In the genomic region with DNA sequence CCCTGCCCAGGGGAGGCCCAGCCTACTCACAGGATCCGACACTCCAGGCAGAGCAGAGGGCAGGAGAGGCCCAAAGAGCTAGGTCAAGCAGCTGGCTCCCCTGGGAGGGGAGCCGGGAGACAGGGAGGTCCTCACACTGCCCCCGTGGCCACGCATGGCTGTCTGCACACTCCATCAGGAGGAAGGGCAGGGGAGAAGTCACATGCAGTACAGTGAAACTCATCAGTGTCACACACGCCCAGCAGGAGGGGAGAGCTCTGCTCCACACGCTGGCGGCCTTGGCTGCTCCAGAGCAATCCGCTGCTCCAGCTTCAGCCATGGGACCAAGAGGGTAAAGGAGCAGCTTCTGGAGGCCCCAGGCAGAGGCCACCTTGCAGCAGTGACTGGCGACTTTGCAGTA, we compare ENCODE assay signal across 15 cellular contexts. TPM values are rescaled to one million over a fixed set of nuclear protein-coding genes. Genes with fewer than 3 reads are reported as not detected.
A peak's percentile ranks its signal among the peaks of the same experiment; 100 is the strongest.
DNase-seq lines count a peak whose midpoint lies in the region; ATAC-seq, FAIRE-seq and TF ChIP-seq lines count a peak whose summit lies in the region.
"Had no signal": no experiment of that assay in that cellular context is flagged by ENCODE, and none has a peak within 500 bp of the region (broad histone marks: within the 10 kb centered on the region; RNA-seq: fewer than 3 reads in every experiment).

No MANE protein-coding gene starts in this region.

- no peaks in the 10 kb centered on the region for H3K9me3 ChIP-seq in BLaER1 treated with 17β-estradiol and CSF1 and Interleukin-3, amounts not matched to agents 10 nM and 100 nM (replicated peaks in 1 of 11)
- no peaks in the 10 kb centered on the region for H3K9me3 ChIP-seq in GM12878 (replicated peaks; ENCODE audit: control insufficient read depth, insufficient read depth, low read length)
- no peaks in the 10 kb centered on the region for H3K9me3 ChIP-seq in right lobe of liver

- peak overlapping the region in 7 of 11 experiments; percentile 16 to 48 (median 32); a peak in 6 of 22 replicates for H3K9ac ChIP-seq in BLaER1 treated with 17β-estradiol and CSF1 and Interleukin-3, amounts not matched to agents 10 nM and 100 nM
- no peak overlapping the region for H3K9ac ChIP-seq in GM12878 (ENCODE audit: control insufficient read depth, insufficient read depth, low read length)

- no peak overlapping the region for H3K4me3 Mint-ChIP-seq in progenitor cell of endocrine pancreas (ENCODE audit: low read depth)
- H3K4me3 Mint-ChIP-seq: CD8-positive, alpha-beta T cell; IgD-negative memory B cell; naive B cell had no signal

- no peaks in the 10 kb centered on the region for H3K27me3 ChIP-seq in BLaER1 treated with 17β-estradiol and CSF1 and Interleukin-3, amounts not matched to agents 10 nM and 100 nM
- H3K27me3 ChIP-seq in GM12878 (replicated peaks in 1 of 2; ENCODE audit: control insufficient read depth in 2 of 2, insufficient read depth in 2 of 2, low read length in 1 of 2) (no peaks in the 10 kb centered on the region), right lobe of liver (no peaks in the 10 kb centered on the region)

- H2AFZ ChIP-seq in GM12878 (ENCODE audit: control insufficient read depth, low read depth, low read length), result no peak overlapping the region
- H2AFZ ChIP-seq: PC-9 had no signal

- TF ChIP-seq RAD21 in GM12878 (IDR thresholded peaks at IDR 0.05; ENCODE audit: insufficient read depth, low read depth, low read length), result no peak

- CTCF ChIA-PET in GM12878 (lab: Yijun Ruan, JAX), result no interaction called here

- H3K36me3 Mint-ChIP-seq in progenitor cell of endocrine pancreas (ENCODE audit: insufficient read depth), result peaks cover 15% of the 10 kb centered on the region
- H3K36me3 Mint-ChIP-seq: IgD-negative memory B cell had no signal

- H3K27ac ChIP-seq in BLaER1 treated with 17β-estradiol and CSF1 and Interleukin-3, amounts not matched to agents 10 nM and 100 nM, result peak overlapping the region in 4 of 11 experiments; percentile 17 to 38 (median 28); a peak in 2 of 22 replicates
- no peak overlapping the region for H3K27ac ChIP-seq in GM12878 (ENCODE audit: control insufficient read depth, insufficient read depth)
- no peak overlapping the region for H3K27ac ChIP-seq in right lobe of liver
- H3K27ac ChIP-seq: epithelial cell of prostate, PC-9 had no signal

- H3K9me3 Mint-ChIP-seq in progenitor cell of endocrine pancreas (ENCODE audit: low read depth), result no peaks in the 10 kb centered on the region
- H3K9me3 Mint-ChIP-seq: CD8-positive, alpha-beta T cell; IgD-negative memory B cell; naive B cell had no signal

- no peak overlapping the region for H3K27ac Mint-ChIP-seq in progenitor cell of endocrine pancreas

- H3K79me2 ChIP-seq in GM12878 (ENCODE audit: control insufficient read depth, insufficient read depth, low read length), result no peaks in the 10 kb centered on the region

- SMC1A ChIA-PET in GM12878 (lab: Charles Lee; ENCODE audit: uncharacterized antibody, unreplicated experiment), result no interaction called here

- no TSS peak for BruUV-seq in GM12878 (replicated peaks; lab: Mats Ljungman, UMichigan)

- no peak for FAIRE-seq in GM12878 (lab: Jason Lieb, UNC)

- peaks cover 11 to 28% (median 17%) of the 10 kb centered on the region in 10 experiments; a peak in 18 of 20 replicates for H3K4me1 ChIP-seq in BLaER1 treated with 17β-estradiol and CSF1 and Interleukin-3, amounts not matched to agents 10 nM and 100 nM
- no peaks in the 10 kb centered on the region for H3K4me1 ChIP-seq in GM12878 (ENCODE audit: control insufficient read depth, insufficient read depth, low read length)
- H3K4me1 ChIP-seq in right lobe of liver, result peaks cover 0 to 1% (median 0%) of the 10 kb centered on the region in 4 donors

- no peaks in the 10 kb centered on the region for H3K27me3 Mint-ChIP-seq in progenitor cell of endocrine pancreas
- H3K27me3 Mint-ChIP-seq: IgD-negative memory B cell, naive B cell had no signal

- peak; percentile 25 for TF ChIP-seq POLR2A in GM18526 (IDR thresholded peaks at IDR 0.05; ENCODE audit: extremely low read depth, insufficient read length)
- no peak; the same call in none of the 2 replicates for TF ChIP-seq POLR2A in GM12878 (IDR thresholded peaks at IDR 0.05; ENCODE audit: low read depth, low read length)
- no peak for TF ChIP-seq POLR2A in right lobe of liver (IDR thresholded peaks at IDR 0.05)

- TF ChIP-seq EP300 in GM12878 (IDR thresholded peaks at IDR 0.05; ENCODE audit: borderline replicate concordance in 1 of 2, control insufficient read depth in 1 of 2, low read depth in 2 of 2, low read length in 2 of 2), result no peak

- in situ Hi-C loops in GM12878 (cut with MboI), result no loop called here

- intact Hi-C loops in GM12878 (cut with micrococcal nuclease; ENCODE audit: unreplicated experiment), result no loop called here
- intact Hi-C loops in right lobe of liver (cut with DNase I), result no loop called here

- DNase-seq in GM12878 (ENCODE audit: low read depth, low spot score) (no peak), right lobe of liver (no peak), progenitor cell of endocrine pancreas (ENCODE audit: low spot score, unreplicated experiment) (no peak), LoVo (ENCODE audit: low spot score) (no peak)
- no peak for DNase-seq in stimulated activated CD4-positive, alpha-beta T cell treated with anti-CD3 and anti-CD28 coated beads, Interleukin-4, amount 100 ng/mL, for 24 hours
- DNase-seq: CD8-positive, alpha-beta T cell; GDM1; naive B cell; NCI-H1105; PC-9 had no signal

- RAD21 ChIA-PET in GM12878 (lab: Charles Lee; ENCODE audit: unreplicated experiment), result no interaction called here

- TF ChIP-seq CTCF in GM12878 (IDR thresholded peaks at IDR 0.05 in 2 of 3, conservative IDR thresholded peaks at IDR 0.05 in 1 of 3; ENCODE audit: control insufficient read depth in 2 of 3, extremely low read depth in 1 of 3, insufficient read depth in 1 of 3, low read depth in 3 of 3, low read length in 3 of 3) (no peak), right lobe of liver (IDR thresholded peaks at IDR 0.05) (no peak), progenitor cell of endocrine pancreas (IDR thresholded peaks at IDR 0.05; ENCODE audit: unreplicated experiment) (no peak)

- POLR2A ChIA-PET in GM12878 (lab: Charles Lee), result interaction anchor here (1.3 to 1.4 kb wide), 2 partner anchors 12 to 16 kb away, joined by 4 read pairs; no protein-coding TSS in a partner anchor

- H3K4me3 ChIP-seq in BLaER1 treated with 17β-estradiol and CSF1 and Interleukin-3, amounts not matched to agents 10 nM and 100 nM, result no peak overlapping the region
- no peak overlapping the region for H3K4me3 ChIP-seq in GM12878
- H3K4me3 ChIP-seq in right lobe of liver, result no peak overlapping the region
- H3K4me3 ChIP-seq: PC-9 had no signal

- peaks cover 56 to 77% (median 66%) of the 10 kb centered on the region in 11 experiments for H3K36me3 ChIP-seq in BLaER1 treated with 17β-estradiol and CSF1 and Interleukin-3, amounts not matched to agents 10 nM and 100 nM
- H3K36me3 ChIP-seq in GM12878 (ENCODE audit: control insufficient read depth in 2 of 2, insufficient read depth in 2 of 2, low read length in 1 of 2), result peaks cover 14 to 22% of the 10 kb centered on the region in 2 experiments; a peak in 3 of 4 replicates
- H3K36me3 ChIP-seq in right lobe of liver, result peaks cover 0 to 15% (median 5%) of the 10 kb centered on the region in 4 donors

- 74% methylated on average over 9 of the region's 9 CpGs for WGBS in GM12878 (ENCODE audit: insufficient coverage, insufficient replicate concordance, low lambda C conversion rate, missing lambda C conversion rate)
- 95% methylated on average over 3 of the region's 9 CpGs for WGBS in right lobe of liver (ENCODE audit: insufficient coverage, low coverage, low lambda C conversion rate, missing lambda C conversion rate)

- H4K20me1 ChIP-seq in BLaER1 treated with 17β-estradiol and CSF1 and Interleukin-3, amounts not matched to agents 10 nM and 100 nM, result peaks cover 9 to 72% (median 58%) of the 10 kb centered on the region in 11 experiments; a peak in 21 of 22 replicates
- H4K20me1 ChIP-seq in GM12878 (ENCODE audit: control insufficient read depth, insufficient read depth), result no peaks in the 10 kb centered on the region

- H3K4me2 ChIP-seq in BLaER1 treated with 17β-estradiol and CSF1 and Interleukin-3, amounts not matched to agents 10 nM and 100 nM, result peak overlapping the region in 6 of 11 experiments; percentile 17 to 46 (median 40); a peak in 10 of 22 replicates
- no peak overlapping the region for H3K4me2 ChIP-seq in GM12878 (ENCODE audit: control insufficient read depth, insufficient read depth)
- H3K4me2 ChIP-seq: PC-9 had no signal

- H3K4me1 Mint-ChIP-seq in progenitor cell of endocrine pancreas (ENCODE audit: low read depth), result no peaks in the 10 kb centered on the region
- H3K4me1 Mint-ChIP-seq: naive B cell had no signal

- ATAC-seq in GM12878 (peak; percentile 13), right lobe of liver (peak; percentile 9 to 19 (median 11)), HG03135 (IDR thresholded peaks at IDR 0.05; ENCODE audit: unreplicated experiment) (no peak)
- ATAC-seq: CD8-positive, alpha-beta T cell had no signal

RNA-seq across cellular contexts. Expression of a gene that starts 14.3 kb away (rescaled TPM):
- total RNA-seq in GM12878 (2013; cell fraction: nucleolus; rRNA removed), result 287 and 325 TPM in 2 replicates
- total RNA-seq in GM12878 (2014; rRNA removed) (143 and 166 TPM in 2 replicates), GM12878 (2014; rRNA removed; fragmentation: Illumina TruSeq; extraction: Trizol) (18.9 and 20.4 TPM in 2 replicates), GM12878 (2021) (173 and 179 TPM in 2 replicates), right lobe of liver (10 to 100 TPM; 39.4 to 97.1 (median 69.3) TPM), progenitor cell of endocrine pancreas (33.6 and 35.5 TPM in 2 replicates)
- polyA plus RNA-seq in GM12878 (2011; ENCODE audit: low read depth), result 40.2 TPM
- polyA plus RNA-seq in GM12878 (2011; rRNA removed) (20.8 and 51.2 TPM in 2 replicates), GM12878 (2014; fragmentation: Illumina TruSeq; extraction: Trizol) (3.0 and 18.6 TPM in 2 replicates), GM12878 (2014; fragmentation: Nextera tagmentation; extraction: Ambion mirVana) (1 to 10 TPM in 1 of 2 experiments, under 1 TPM in 1; 0.76 to 7.5 TPM), GM12878 (2014; rRNA removed) (218 and 238 TPM in 2 replicates), GM12878 (2016; fragmentation: Nextera tagmentation; extraction: Ambion mirVana) (100 to 1,000 TPM; 124 to 148 TPM)
- polyA plus RNA-seq in GM12878 (2011; cell fraction: cytosol; rRNA removed), result 73.7 and 130 TPM in 2 replicates
- polyA plus RNA-seq in GM12878 (2011; cell fraction: nucleus; rRNA removed), result 2,133 and 2,164 TPM in 2 replicates
- 133 and 152 TPM in 2 replicates for polyA plus RNA-seq in GM12878 (2012)
- 36.7 and 83.1 TPM in 2 replicates for polyA minus RNA-seq in GM12878 (2011; rRNA and poly(A)+ RNA removed)
- polyA minus RNA-seq in GM12878 (2011; cell fraction: cytosol; rRNA and poly(A)+ RNA removed), result 30.3 and 36.8 TPM in 2 replicates
- polyA minus RNA-seq in GM12878 (2011; cell fraction: nucleus; rRNA and poly(A)+ RNA removed), result 200 and 263 TPM in 2 replicates

RNA-seq across cellular contexts. Expression of a gene that starts 22.6 kb away (rescaled TPM):
- total RNA-seq in GM12878 (2013; cell fraction: nucleolus; rRNA removed), result 26.5 and 35.4 TPM in 2 replicates
- 224 and 238 TPM in 2 replicates for total RNA-seq in GM12878 (2014; rRNA removed)
- 67.9 and 69.2 TPM in 2 replicates for total RNA-seq in GM12878 (2014; rRNA removed; fragmentation: Illumina TruSeq; extraction: Trizol)
- total RNA-seq in GM12878 (2021), result 169 and 176 TPM in 2 replicates
- 53.0 TPM for polyA plus RNA-seq in GM12878 (2011; ENCODE audit: low read depth)
- 17.7 and 41.5 TPM in 2 replicates for polyA plus RNA-seq in GM12878 (2011; rRNA removed)
- 87.4 and 156 TPM in 2 replicates for polyA plus RNA-seq in GM12878 (2011; cell fraction: cytosol; rRNA removed)
- polyA plus RNA-seq in GM12878 (2011; cell fraction: nucleus; rRNA removed), result 97.0 and 109 TPM in 2 replicates
- 86.6 and 93.3 TPM in 2 replicates for polyA plus RNA-seq in GM12878 (2012)
- polyA plus RNA-seq in GM12878 (2014; fragmentation: Illumina TruSeq; extraction: Trizol), result 13.1 and 44.4 TPM in 2 replicates
- 10 to 100 TPM; 17.6 to 71.2 TPM for polyA plus RNA-seq in GM12878 (2014; fragmentation: Nextera tagmentation; extraction: Ambion mirVana)
- polyA plus RNA-seq in GM12878 (2014; rRNA removed), result 214 and 239 TPM in 2 replicates
- polyA plus RNA-seq in GM12878 (2016; fragmentation: Nextera tagmentation; extraction: Ambion mirVana), result 100 to 1,000 TPM; 300 to 308 TPM
- polyA minus RNA-seq in GM12878 (2011; rRNA and poly(A)+ RNA removed), result 41.8 and 80.4 TPM in 2 replicates
- polyA minus RNA-seq in GM12878 (2011; cell fraction: cytosol; rRNA and poly(A)+ RNA removed), result 42.0 and 51.3 TPM in 2 replicates
- 30.9 and 54.5 TPM in 2 replicates for polyA minus RNA-seq in GM12878 (2011; cell fraction: nucleus; rRNA and poly(A)+ RNA removed)
- 100 to 1,000 TPM in 3 of 6 experiments, 10 to 100 TPM in 3; 61.9 to 159 (median 88.4) TPM for total RNA-seq in right lobe of liver
- total RNA-seq in progenitor cell of endocrine pancreas, result 113 and 125 TPM in 2 replicates

RNA-seq across cellular contexts. Expression of a gene that starts 43.0 kb away (rescaled TPM):
- total RNA-seq in GM12878 (2013; cell fraction: nucleolus; rRNA removed), result not detected in 2 replicates
- total RNA-seq in GM12878 (2014; rRNA removed) (0.17 and 0.60 TPM in 2 replicates), GM12878 (2014; rRNA removed; fragmentation: Illumina TruSeq; extraction: Trizol) (0.18 TPM in 1 of 2 replicates, not detected in the other), GM12878 (2021) (0.32 TPM in 1 of 2 replicates, not detected in the other), right lobe of liver (1 to 10 TPM; 2.3 to 7.4 (median 4.4) TPM), progenitor cell of endocrine pancreas (not detected in 2 replicates)
- not detected for polyA plus RNA-seq in GM12878 (2011; ENCODE audit: low read depth)
- polyA plus RNA-seq in GM12878 (2011; rRNA removed) (not detected in 2 replicates), GM12878 (2014; fragmentation: Illumina TruSeq; extraction: Trizol) (0.04 TPM in 1 of 2 replicates, not detected in the other), GM12878 (2014; fragmentation: Nextera tagmentation; extraction: Ambion mirVana) (under 1 TPM; 0.03 to 0.13 TPM), GM12878 (2014; rRNA removed) (0.19 and 0.23 TPM in 2 replicates), GM12878 (2016; fragmentation: Nextera tagmentation; extraction: Ambion mirVana) (under 1 TPM in 1 of 2 experiments, not detected in 1; 0.37 TPM)
- polyA plus RNA-seq in GM12878 (2011; cell fraction: cytosol; rRNA removed), result 0.01 TPM in 1 of 2 replicates, not detected in the other
- not detected in 2 replicates for polyA plus RNA-seq in GM12878 (2011; cell fraction: nucleus; rRNA removed)
- polyA plus RNA-seq in GM12878 (2012), result 0.13 and 0.14 TPM in 2 replicates
- polyA minus RNA-seq in GM12878 (2011; rRNA and poly(A)+ RNA removed), result not detected in 2 replicates
- polyA minus RNA-seq in GM12878 (2011; cell fraction: cytosol; rRNA and poly(A)+ RNA removed), result 0.94 and 1.0 TPM in 2 replicates
- polyA minus RNA-seq in GM12878 (2011; cell fraction: nucleus; rRNA and poly(A)+ RNA removed), result 0.12 and 0.29 TPM in 2 replicates
- total RNA-seq: CD8-positive, alpha-beta T cell had no signal

RNA-seq across cellular contexts. Expression of a gene that starts 49.2 kb away (rescaled TPM):
- 59.2 TPM in 2 replicates for total RNA-seq in GM12878 (2013; cell fraction: nucleolus; rRNA removed)
- 61.9 and 67.8 TPM in 2 replicates for total RNA-seq in GM12878 (2014; rRNA removed)
- total RNA-seq in GM12878 (2014; rRNA removed; fragmentation: Illumina TruSeq; extraction: Trizol), result 16.1 and 18.6 TPM in 2 replicates
- total RNA-seq in GM12878 (2021), result 75.6 and 79.7 TPM in 2 replicates
- polyA plus RNA-seq in GM12878 (2011; ENCODE audit: low read depth), result 29.9 TPM
- polyA plus RNA-seq in GM12878 (2011; rRNA removed), result 18.5 and 41.1 TPM in 2 replicates
- 38.3 and 51.7 TPM in 2 replicates for polyA plus RNA-seq in GM12878 (2011; cell fraction: cytosol; rRNA removed)
- polyA plus RNA-seq in GM12878 (2011; cell fraction: nucleus; rRNA removed), result 115 and 153 TPM in 2 replicates
- 54.8 and 57.9 TPM in 2 replicates for polyA plus RNA-seq in GM12878 (2012)
- 8.1 and 25.3 TPM in 2 replicates for polyA plus RNA-seq in GM12878 (2014; fragmentation: Illumina TruSeq; extraction: Trizol)
- polyA plus RNA-seq in GM12878 (2014; fragmentation: Nextera tagmentation; extraction: Ambion mirVana), result 1 to 10 TPM; 1.3 to 3.4 TPM
- polyA plus RNA-seq in GM12878 (2014; rRNA removed), result 73.1 and 79.9 TPM in 2 replicates
- polyA plus RNA-seq in GM12878 (2016; fragmentation: Nextera tagmentation; extraction: Ambion mirVana), result 10 to 100 TPM; 35.0 to 37.5 TPM
- 31.6 and 44.0 TPM in 2 replicates for polyA minus RNA-seq in GM12878 (2011; rRNA and poly(A)+ RNA removed)
- 18.9 and 20.0 TPM in 2 replicates for polyA minus RNA-seq in GM12878 (2011; cell fraction: cytosol; rRNA and poly(A)+ RNA removed)
- polyA minus RNA-seq in GM12878 (2011; cell fraction: nucleus; rRNA and poly(A)+ RNA removed), result 24.2 and 31.8 TPM in 2 replicates
- 10 to 100 TPM; 13.3 to 21.4 (median 17.9) TPM for total RNA-seq in right lobe of liver
- total RNA-seq in progenitor cell of endocrine pancreas, result 6.7 and 8.0 TPM in 2 replicates
